In genomic region chr11:64165842-64166635, GRCh38 we compare ENCODE assay signal across 1 cellular context.
A peak's percentile ranks its signal among the peaks of the same experiment; 100 is the strongest.
TF ChIP-seq lines count a peak whose summit lies in the region.

Gene MACROD1, minus strand, starts transcription at chr11:64166113. Its CDS starts 119 bp downstream, at chr11:64165994.

TF ChIP-seq in HepG2, 621 proteins besides CTCF, POLR2A, EP300 and RAD21 (continued from another document and continues in another):
- TF ChIP-seq MATR3 (CRISPR knock-in tag; IDR thresholded peaks at IDR 0.05), result no peak
- TF ChIP-seq KAT7 (CRISPR knock-in tag; IDR thresholded peaks at IDR 0.05; ENCODE audit: borderline replicate concordance), result no peak
- TF ChIP-seq MED13 (CRISPR knock-in tag; IDR thresholded peaks at IDR 0.05), result no peak; the same call in none of the 2 replicates
- 0 out of 2 replicates have a peak, but pooled peaks have one; percentile 46 for TF ChIP-seq SPEN (CRISPR knock-in tag; IDR thresholded peaks at IDR 0.05; ENCODE audit: low read depth)
- no peak for TF ChIP-seq NFIC (IDR thresholded peaks at IDR 0.05; ENCODE audit: low read length)
- no peak for TF ChIP-seq ZNF318 (CRISPR knock-in tag; IDR thresholded peaks at IDR 0.05)
- TF ChIP-seq KLF11 (CRISPR knock-in tag; IDR thresholded peaks at IDR 0.05), result no peak
- TF ChIP-seq SIN3B (IDR thresholded peaks at IDR 0.05; ENCODE audit: low read length), result no peak
- no peak for TF ChIP-seq ARID2 (CRISPR knock-in tag; IDR thresholded peaks at IDR 0.05; ENCODE audit: borderline replicate concordance)
- TF ChIP-seq ELF4 (CRISPR knock-in tag; IDR thresholded peaks at IDR 0.05; ENCODE audit: borderline replicate concordance), result no peak
- no peak for TF ChIP-seq NR2F6 (IDR thresholded peaks at IDR 0.05)
- no peak for TF ChIP-seq NR2F6 (CRISPR knock-in tag; IDR thresholded peaks at IDR 0.05)
- peak; percentile 92 for TF ChIP-seq ZGPAT (CRISPR knock-in tag; IDR thresholded peaks at IDR 0.05)
- TF ChIP-seq THAP7 (CRISPR knock-in tag; IDR thresholded peaks at IDR 0.05), result no peak
- peak; percentile 66; the same call in 1 of the 2 replicates for TF ChIP-seq ZBTB4 (CRISPR knock-in tag; IDR thresholded peaks at IDR 0.05; ENCODE audit: borderline replicate concordance)
- TF ChIP-seq GATA4 (IDR thresholded peaks at IDR 0.05; ENCODE audit: borderline replicate concordance, low read depth), result no peak
- TF ChIP-seq HOXA3 (CRISPR knock-in tag; IDR thresholded peaks at IDR 0.05), result peak; percentile 78
- TF ChIP-seq GATAD1 (CRISPR knock-in tag; IDR thresholded peaks at IDR 0.05), result peak; percentile 51; the same call in 1 of the 2 replicates
- peak; percentile 83; the same call in 1 of the 2 replicates for TF ChIP-seq GLI4 (CRISPR knock-in tag; IDR thresholded peaks at IDR 0.05; ENCODE audit: borderline replicate concordance)
- no peak for TF ChIP-seq NCOA1 (CRISPR knock-in tag; IDR thresholded peaks at IDR 0.05)
- TF ChIP-seq JUN (CRISPR knock-in tag; IDR thresholded peaks at IDR 0.05), result no peak
- peak; percentile 55 for TF ChIP-seq ZSCAN31 (CRISPR knock-in tag; IDR thresholded peaks at IDR 0.05; ENCODE audit: low read depth)
- peak; percentile 95 for TF ChIP-seq RBFOX2 (IDR thresholded peaks at IDR 0.05; ENCODE audit: low read depth, low read length)
- no peak for TF ChIP-seq REL (CRISPR knock-in tag; conservative IDR thresholded peaks at IDR 0.05)
- TF ChIP-seq HNRNPK (IDR thresholded peaks at IDR 0.05; ENCODE audit: low read depth, low read length, poor library complexity, severe bottlenecking), result peak; percentile 9
- TF ChIP-seq TFAP4 (IDR thresholded peaks at IDR 0.05; ENCODE audit: borderline replicate concordance, low read depth), result peak; percentile 51; the same call in 1 of the 2 replicates
- TF ChIP-seq CEBPB (IDR thresholded peaks at IDR 0.05; ENCODE audit: borderline replicate concordance, low read depth, low read length), result no peak
- no peak for TF ChIP-seq TRIM24 (CRISPR knock-in tag; IDR thresholded peaks at IDR 0.05)
- TF ChIP-seq ZBTB10 (CRISPR knock-in tag; IDR thresholded peaks at IDR 0.05; ENCODE audit: borderline replicate concordance), result peak; percentile 33; the same call in 1 of the 2 replicates
- no peak for TF ChIP-seq CCAR2 (optimal IDR thresholded peaks at IDR 0.05; ENCODE audit: low read depth, low read length)
- no peak for TF ChIP-seq PCBP1 (IDR thresholded peaks at IDR 0.05; ENCODE audit: borderline replicate concordance, low read depth, low read length)
- TF ChIP-seq FIP1L1 (IDR thresholded peaks at IDR 0.05; ENCODE audit: borderline replicate concordance, insufficient read depth, low read depth, low read length), result no peak
- TF ChIP-seq ZNF792 (CRISPR knock-in tag; IDR thresholded peaks at IDR 0.05), result no peak
- TF ChIP-seq ZFY (CRISPR knock-in tag; IDR thresholded peaks at IDR 0.05), result peak; percentile 97
- TF ChIP-seq RCOR2 (CRISPR knock-in tag; IDR thresholded peaks at IDR 0.05), result no peak
- TF ChIP-seq CREB1 (IDR thresholded peaks at IDR 0.05), result no peak
- TF ChIP-seq CREB1 (CRISPR knock-in tag; IDR thresholded peaks at IDR 0.05), result no peak
- 0 out of 2 replicates have a peak, but pooled peaks have one; percentile 28 for TF ChIP-seq FLYWCH1 (CRISPR knock-in tag; IDR thresholded peaks at IDR 0.05)
- TF ChIP-seq MTA3 (CRISPR knock-in tag; IDR thresholded peaks at IDR 0.05), result no peak
- no peak for TF ChIP-seq ZNF280D (CRISPR knock-in tag; IDR thresholded peaks at IDR 0.05)
- TF ChIP-seq RARA (CRISPR knock-in tag; IDR thresholded peaks at IDR 0.05), result peak; percentile 30
- no peak for TF ChIP-seq ZNF703 (CRISPR knock-in tag; IDR thresholded peaks at IDR 0.05; ENCODE audit: borderline replicate concordance)
